Comparison of ENCODE assay signal across 8 cellular contexts in genomic region chr15:89358755-89359439, GRCh38. TPM values are rescaled to one million over a fixed set of nuclear protein-coding genes. Genes with fewer than 3 reads are reported as not detected.
DNase-seq lines count a peak whose midpoint lies in the region; ATAC-seq and TF ChIP-seq lines count a peak whose summit lies in the region.

No MANE protein-coding gene starts in this region.

- in situ Hi-C loops in Caki2 (cut with HindIII; ENCODE audit: low pct_unique_long_range_greater_than_20kb, low sequenced_read_pairs), result no loop called here

- H3K4me1 ChIP-seq in NT2/D1 (ENCODE audit: insufficient read depth, insufficient read length) (peaks cover 20% of the 10 kb centered on the region), mucosa of descending colon (ENCODE audit: low read depth) (peaks cover 13% of the 10 kb centered on the region)

- DNase-seq in Caki2 (ENCODE audit: low read depth) (peak; percentile 85), HT-29 (ENCODE audit: low spot score) (peak; percentile 86), NT2/D1 (ENCODE audit: low read depth, low spot score) (no peak), epithelial cell of esophagus (ENCODE audit: low read depth) (peak; percentile 70), mucosa of descending colon (peak; percentile 81 to 88 (median 83))
- peak; percentile 97 for DNase-seq in activated CD8-positive, alpha-beta memory T cell treated with anti-CD3 and anti-CD28 coated beads, Interleukin-2, amount 50 U/mL, for 48 hours
- DNase-seq in stimulated activated CD8-positive, alpha-beta memory T cell treated with anti-CD3 and anti-CD28 coated beads, Interleukin-4, amount 100 ng/mL, for 48 hours, result peak; percentile 89

- intact Hi-C loops in mucosa of descending colon (cut with DNase I, micrococcal nuclease), result loop anchor here (2.0 to 5.0 kb wide), 2 partner anchors 72 to 73 kb away; no protein-coding TSS in a partner anchor

- H3K36me3 ChIP-seq in NT2/D1 (ENCODE audit: insufficient read depth, insufficient read length, low read length), result no peaks in the 10 kb centered on the region
- H3K36me3 ChIP-seq in mucosa of descending colon (ENCODE audit: low read depth), result no peaks in the 10 kb centered on the region

- peak; percentile 81 for ATAC-seq in GM21360 (IDR thresholded peaks at IDR 0.05; ENCODE audit: unreplicated experiment)
- peak; percentile 97 for ATAC-seq in mucosa of descending colon

- peaks cover 93% of the 10 kb centered on the region for H3K27me3 ChIP-seq in NT2/D1 (ENCODE audit: insufficient read depth, insufficient read length)

- H3K4me3 ChIP-seq in NT2/D1 (ENCODE audit: insufficient read length, low read depth), result peak overlapping the region; percentile 39
- peak overlapping the region; percentile 46 for H3K4me3 ChIP-seq in epithelial cell of esophagus (ENCODE audit: low read length)
- H3K4me3 ChIP-seq in mucosa of descending colon, result no peak overlapping the region

- peak overlapping the region; percentile 62 for H3K9ac ChIP-seq in NT2/D1 (ENCODE audit: insufficient read length, low read depth)

- H3K9me3 ChIP-seq in NT2/D1 (ENCODE audit: insufficient read depth, low read length) (no peaks in the 10 kb centered on the region), mucosa of descending colon (no peaks in the 10 kb centered on the region)

- TF ChIP-seq CTCF in epithelial cell of esophagus (IDR thresholded peaks at IDR 0.05; ENCODE audit: insufficient read depth, low read depth, low read length, missing control alignments) (peak; percentile 77), mucosa of descending colon (IDR thresholded peaks at IDR 0.05) (peak; percentile 98)

RNA-seq across cellular contexts. Expression of gene POLG, which starts 24.3 kb away (rescaled TPM):
- total RNA-seq in Caki2 (2014; rRNA removed; shearing (Covaris generic); ENCODE audit: low replicate concordance), result 59.6 and 69.7 TPM in 2 replicates
- total RNA-seq in HT-29 (2014; rRNA removed; shearing (Covaris generic)), result 159 and 161 TPM in 2 replicates
- 10 to 100 TPM; 59.4 to 73.7 (median 66.0) TPM for total RNA-seq in mucosa of descending colon
